Comparison of ENCODE assay signal across 8 cellular contexts in the genomic region with DNA sequence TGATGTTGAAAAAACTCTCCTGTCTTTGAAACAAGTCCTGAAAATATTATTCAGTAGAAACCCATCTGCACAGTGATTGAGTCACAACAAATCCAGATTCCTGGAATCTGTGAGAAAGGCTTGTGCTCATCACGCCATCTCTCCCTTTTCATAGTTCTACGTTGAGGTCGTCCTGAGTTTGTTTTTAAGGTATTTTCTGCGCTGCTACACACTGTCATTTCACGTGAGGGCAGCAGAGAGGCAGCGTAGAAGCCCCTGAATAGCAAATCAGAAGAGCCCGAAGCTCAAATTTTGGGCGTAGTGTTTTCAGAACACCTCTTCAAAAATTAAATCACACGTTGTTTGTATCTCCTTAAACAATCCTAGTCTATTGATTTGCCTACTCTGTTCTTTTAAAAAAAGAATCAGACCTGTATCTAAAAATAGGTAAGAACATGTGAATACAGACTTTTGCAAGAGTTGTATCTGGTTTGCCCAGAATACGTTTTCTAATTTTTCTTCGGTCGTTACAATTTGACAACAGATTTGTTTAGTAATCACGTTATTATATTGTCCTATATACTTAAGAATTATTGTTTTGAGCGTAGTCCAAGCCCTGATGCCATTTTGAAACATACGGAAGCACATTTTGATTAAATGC.
DNase-seq lines count a peak whose midpoint lies in the region; ATAC-seq, FAIRE-seq and TF ChIP-seq lines count a peak whose summit lies in the region.

No MANE protein-coding gene starts in this region.

- no peak for FAIRE-seq in urothelium cell line (lab: Jason Lieb, UNC)

- H3K27me3 ChIP-seq in Caco-2 (replicated peaks; ENCODE audit: control insufficient read depth, insufficient read depth, low read length) (no peaks in the 10 kb centered on the region), body of pancreas (no peaks in the 10 kb centered on the region), kidney epithelial cell (ENCODE audit: control insufficient read depth, insufficient read depth, low read length) (no peaks in the 10 kb centered on the region)

- no peak overlapping the region for H3K4me3 Mint-ChIP-seq in Caco-2 (ENCODE audit: unreplicated experiment)

- H3K9me3 ChIP-seq in Caco-2 (no peaks in the 10 kb centered on the region), body of pancreas (no peaks in the 10 kb centered on the region)

- intact Hi-C loops in Caco-2 (cut with micrococcal nuclease; ENCODE audit: unreplicated experiment), result loop anchor here (2.0 to 5.0 kb wide), 5 partner anchors 50 to 290 kb away; no protein-coding TSS in a partner anchor
- intact Hi-C loops in body of pancreas (cut with DNase I), result no loop called here
- intact Hi-C loops in posterior vena cava (cut with DNase I), result loop anchor here (5.0 to 10.0 kb wide), 3 partner anchors 185 to 678 kb away; partner anchors contain the start of gene SCN3A (in 1 of the 2)

- TF ChIP-seq CTCF in Caco-2 (IDR thresholded peaks at IDR 0.05; ENCODE audit: insufficient read depth in 1 of 2, low read depth in 1 of 2, low read length in 1 of 2, severe bottlenecking in 1 of 2, unreplicated experiment in 1 of 2), result peak; percentile 78 to 86
- peak; percentile 43 to 60 (median 55) for TF ChIP-seq CTCF in body of pancreas (IDR thresholded peaks at IDR 0.05)
- TF ChIP-seq CTCF in kidney epithelial cell (IDR thresholded peaks at IDR 0.05; ENCODE audit: insufficient read depth, low read length, poor library complexity, severe bottlenecking), result peak; percentile 86

- POLR2A ChIA-PET in Caco-2 (lab: Charles Lee), result no interaction called here

- H3K27ac Mint-ChIP-seq in Caco-2 (ENCODE audit: unreplicated experiment), result no peak overlapping the region

- DNase-seq in Caco-2, result peak in 1 of 2 experiments; percentile 42
- peak; percentile 90 for DNase-seq in NCI-H2227 treated with DMSO at 0.1 percent for 48 hours (lab: John Stamatoyannopoulos, UW)
- peak; percentile 32 to 51 (median 42) for DNase-seq in body of pancreas
- DNase-seq in kidney epithelial cell (ENCODE audit: low read depth), result no peak
- peak; percentile 64 for DNase-seq in urothelium cell line (ENCODE audit: low spot score)
- DNase-seq in posterior vena cava (ENCODE audit: low spot score), result no peak

- WGBS in body of pancreas, 2 donors, result 13 to 16% methylated on average over 15 of the region's 15 CpGs

- no TSS peak for BruUV-seq in Caco-2 (replicated peaks; lab: Mats Ljungman, UMichigan)

- H3K4me3 ChIP-seq in Caco-2 (ENCODE audit: low read depth, low read length) (no peak overlapping the region), body of pancreas (no peak overlapping the region), kidney epithelial cell (ENCODE audit: low read depth, low read length) (no peak overlapping the region)

- no peak for TF ChIP-seq POLR2A in body of pancreas (IDR thresholded peaks at IDR 0.05)

- H3K27ac ChIP-seq in body of pancreas, result no peak overlapping the region

- peaks cover 10% of the 10 kb centered on the region for H3K9me3 Mint-ChIP-seq in Caco-2 (ENCODE audit: unreplicated experiment)

- H3K27me3 Mint-ChIP-seq in Caco-2 (ENCODE audit: insufficient read depth, unreplicated experiment), result peaks cover 5% of the 10 kb centered on the region

- no peaks in the 10 kb centered on the region for H3K36me3 ChIP-seq in Caco-2 (ENCODE audit: control insufficient read depth, insufficient read depth, low read length)
- no peaks in the 10 kb centered on the region for H3K36me3 ChIP-seq in body of pancreas (replicated peaks in 1 of 2; ENCODE audit: insufficient read depth in 1 of 2, low read depth in 2 of 2)
- no peaks in the 10 kb centered on the region for H3K36me3 ChIP-seq in kidney epithelial cell (ENCODE audit: control insufficient read depth, insufficient read depth, low read length)

- H3K4me1 ChIP-seq in Caco-2 (0 out of 2 replicates have a peak, but pooled peaks cover 3% of the 10 kb centered on the region), body of pancreas (no peaks in the 10 kb centered on the region)

- H3K4me1 Mint-ChIP-seq in Caco-2 (ENCODE audit: low read depth, unreplicated experiment), result no peaks in the 10 kb centered on the region

- H3K36me3 Mint-ChIP-seq in Caco-2 (ENCODE audit: insufficient read depth, unreplicated experiment), result no peaks in the 10 kb centered on the region

- ATAC-seq in GM18909 (IDR thresholded peaks at IDR 0.05; ENCODE audit: poor library complexity, unreplicated experiment) (peak; percentile 79), HG03135 (IDR thresholded peaks at IDR 0.05; ENCODE audit: unreplicated experiment) (peak; percentile 69), body of pancreas (peak; percentile 78)

- CTCF ChIA-PET in Caco-2 (lab: Charles Lee), result interaction anchor here (0.5 to 2.9 kb wide), 7 partner anchors 14 to 193 kb away, joined by 3 to 74 read pairs (median 6); partner anchors contain the start of gene SCN3A

Comparison
In these comparisons a context has a peak if more than half of its experiments do, and no peak if none do; other contexts are left out.
1. DNase-seq: peak in NCI-H2227 treated with DMSO at 0.1 percent for 48 hours (single experiment), body of pancreas (4 of 4) and urothelium cell line (single experiment); none in kidney epithelial cell (single experiment) and posterior vena cava (single experiment).
2. Peak in every context shown above with its lines, with median percentiles within 50 percentile points of each other: CTCF ChIP-seq and ATAC-seq.